1 cellular context compared by ENCODE assay signal in genomic region chr1:15848929-15849774, GRCh38.
A peak's percentile ranks its signal among the peaks of the same experiment; 100 is the strongest.
TF ChIP-seq lines count a peak whose summit lies in the region.

No MANE protein-coding gene starts in this region.

TF ChIP-seq in HepG2, 621 proteins besides CTCF, POLR2A, EP300 and RAD21 (continued from another document and continues in another):
- TF ChIP-seq NRL (CRISPR knock-in tag; IDR thresholded peaks at IDR 0.05; ENCODE audit: borderline replicate concordance) (peak; percentile 28; the same call in 1 of the 2 replicates), FOXJ3 (CRISPR knock-in tag; IDR thresholded peaks at IDR 0.05; ENCODE audit: borderline replicate concordance) (no peak), ZNF839 (CRISPR knock-in tag; IDR thresholded peaks at IDR 0.05; ENCODE audit: borderline replicate concordance) (no peak), ZNF607 (CRISPR knock-in tag; IDR thresholded peaks at IDR 0.05; ENCODE audit: borderline replicate concordance) (0 out of 2 replicates have a peak, but pooled peaks have one; percentile 16), TEAD3 (CRISPR knock-in tag; optimal IDR thresholded peaks at IDR 0.05; ENCODE audit: borderline replicate concordance) (peak; percentile 45), FLYWCH1 (CRISPR knock-in tag; IDR thresholded peaks at IDR 0.05) (no peak), SP1 (IDR thresholded peaks at IDR 0.05) (no peak), SP1 (CRISPR knock-in tag; IDR thresholded peaks at IDR 0.05) (no peak), E2F2 (CRISPR knock-in tag; IDR thresholded peaks at IDR 0.05; ENCODE audit: borderline replicate concordance) (0 out of 2 replicates have a peak, but pooled peaks have one; percentile 56), RELA (CRISPR knock-in tag; IDR thresholded peaks at IDR 0.05) (no peak), ZNF335 (CRISPR knock-in tag; IDR thresholded peaks at IDR 0.05) (no peak), ISX (CRISPR knock-in tag; conservative IDR thresholded peaks at IDR 0.05) (no peak), ZNF3 (CRISPR knock-in tag; IDR thresholded peaks at IDR 0.05) (no peak), ZBTB7A (CRISPR knock-in tag; IDR thresholded peaks at IDR 0.05) (no peak), ARID4A (CRISPR knock-in tag; IDR thresholded peaks at IDR 0.05; ENCODE audit: borderline replicate concordance) (peak; percentile 78), RNF2 (conservative IDR thresholded peaks at IDR 0.05; ENCODE audit: low read depth) (no peak), PLRG1 (conservative IDR thresholded peaks at IDR 0.05) (no peak), CEBPB (IDR thresholded peaks at IDR 0.05; ENCODE audit: borderline replicate concordance, low read depth, low read length) (no peak), FOXA1 (IDR thresholded peaks at IDR 0.05) (no peak), FOXA1 (CRISPR knock-in tag; IDR thresholded peaks at IDR 0.05) (peak; percentile 52), ZNF660 (CRISPR knock-in tag; IDR thresholded peaks at IDR 0.05; ENCODE audit: borderline replicate concordance, low read depth) (no peak), RERE (CRISPR knock-in tag; IDR thresholded peaks at IDR 0.05; ENCODE audit: low read depth) (no peak), ZNF44 (CRISPR knock-in tag; IDR thresholded peaks at IDR 0.05) (no peak), EED (CRISPR knock-in tag; IDR thresholded peaks at IDR 0.05) (no peak), FOXP1 (IDR thresholded peaks at IDR 0.05) (no peak), FOXP1 (CRISPR knock-in tag; IDR thresholded peaks at IDR 0.05) (peak; percentile 64), SIN3B (IDR thresholded peaks at IDR 0.05; ENCODE audit: low read length) (no peak), ARID2 (CRISPR knock-in tag; IDR thresholded peaks at IDR 0.05; ENCODE audit: borderline replicate concordance) (peak; percentile 62; the same call in 1 of the 2 replicates), MATR3 (CRISPR knock-in tag; IDR thresholded peaks at IDR 0.05) (no peak)
- TF ChIP-seq, protein P1, sequence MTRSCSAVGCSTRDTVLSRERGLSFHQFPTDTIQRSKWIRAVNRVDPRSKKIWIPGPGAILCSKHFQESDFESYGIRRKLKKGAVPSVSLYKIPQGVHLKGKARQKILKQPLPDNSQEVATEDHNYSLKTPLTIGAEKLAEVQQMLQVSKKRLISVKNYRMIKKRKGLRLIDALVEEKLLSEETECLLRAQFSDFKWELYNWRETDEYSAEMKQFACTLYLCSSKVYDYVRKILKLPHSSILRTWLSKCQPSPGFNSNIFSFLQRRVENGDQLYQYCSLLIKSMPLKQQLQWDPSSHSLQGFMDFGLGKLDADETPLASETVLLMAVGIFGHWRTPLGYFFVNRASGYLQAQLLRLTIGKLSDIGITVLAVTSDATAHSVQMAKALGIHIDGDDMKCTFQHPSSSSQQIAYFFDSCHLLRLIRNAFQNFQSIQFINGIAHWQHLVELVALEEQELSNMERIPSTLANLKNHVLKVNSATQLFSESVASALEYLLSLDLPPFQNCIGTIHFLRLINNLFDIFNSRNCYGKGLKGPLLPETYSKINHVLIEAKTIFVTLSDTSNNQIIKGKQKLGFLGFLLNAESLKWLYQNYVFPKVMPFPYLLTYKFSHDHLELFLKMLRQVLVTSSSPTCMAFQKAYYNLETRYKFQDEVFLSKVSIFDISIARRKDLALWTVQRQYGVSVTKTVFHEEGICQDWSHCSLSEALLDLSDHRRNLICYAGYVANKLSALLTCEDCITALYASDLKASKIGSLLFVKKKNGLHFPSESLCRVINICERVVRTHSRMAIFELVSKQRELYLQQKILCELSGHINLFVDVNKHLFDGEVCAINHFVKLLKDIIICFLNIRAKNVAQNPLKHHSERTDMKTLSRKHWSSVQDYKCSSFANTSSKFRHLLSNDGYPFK (CRISPR knock-in tag; IDR thresholded peaks at IDR 0.05; ENCODE audit: borderline replicate concordance): peak; percentile 58; the same call in 1 of the 2 replicates
- TF ChIP-seq, protein P2, sequence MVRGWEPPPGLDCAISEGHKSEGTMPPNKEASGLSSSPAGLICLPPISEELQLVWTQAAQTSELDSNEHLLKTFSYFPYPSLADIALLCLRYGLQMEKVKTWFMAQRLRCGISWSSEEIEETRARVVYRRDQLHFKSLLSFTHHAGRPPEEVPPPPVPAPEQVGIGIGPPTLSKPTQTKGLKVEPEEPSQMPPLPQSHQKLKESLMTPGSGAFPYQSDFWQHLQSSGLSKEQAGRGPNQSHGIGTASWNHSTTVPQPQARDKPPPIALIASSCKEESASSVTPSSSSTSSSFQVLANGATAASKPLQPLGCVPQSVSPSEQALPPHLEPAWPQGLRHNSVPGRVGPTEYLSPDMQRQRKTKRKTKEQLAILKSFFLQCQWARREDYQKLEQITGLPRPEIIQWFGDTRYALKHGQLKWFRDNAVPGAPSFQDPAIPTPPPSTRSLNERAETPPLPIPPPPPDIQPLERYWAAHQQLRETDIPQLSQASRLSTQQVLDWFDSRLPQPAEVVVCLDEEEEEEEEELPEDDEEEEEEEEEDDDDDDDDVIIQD (CRISPR knock-in tag; IDR thresholded peaks at IDR 0.05; ENCODE audit: low read depth): no peak
- TF ChIP-seq, protein P3, sequence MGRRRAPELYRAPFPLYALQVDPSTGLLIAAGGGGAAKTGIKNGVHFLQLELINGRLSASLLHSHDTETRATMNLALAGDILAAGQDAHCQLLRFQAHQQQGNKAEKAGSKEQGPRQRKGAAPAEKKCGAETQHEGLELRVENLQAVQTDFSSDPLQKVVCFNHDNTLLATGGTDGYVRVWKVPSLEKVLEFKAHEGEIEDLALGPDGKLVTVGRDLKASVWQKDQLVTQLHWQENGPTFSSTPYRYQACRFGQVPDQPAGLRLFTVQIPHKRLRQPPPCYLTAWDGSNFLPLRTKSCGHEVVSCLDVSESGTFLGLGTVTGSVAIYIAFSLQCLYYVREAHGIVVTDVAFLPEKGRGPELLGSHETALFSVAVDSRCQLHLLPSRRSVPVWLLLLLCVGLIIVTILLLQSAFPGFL (CRISPR knock-in tag; IDR thresholded peaks at IDR 0.05): no peak
- TF ChIP-seq, protein P4, sequence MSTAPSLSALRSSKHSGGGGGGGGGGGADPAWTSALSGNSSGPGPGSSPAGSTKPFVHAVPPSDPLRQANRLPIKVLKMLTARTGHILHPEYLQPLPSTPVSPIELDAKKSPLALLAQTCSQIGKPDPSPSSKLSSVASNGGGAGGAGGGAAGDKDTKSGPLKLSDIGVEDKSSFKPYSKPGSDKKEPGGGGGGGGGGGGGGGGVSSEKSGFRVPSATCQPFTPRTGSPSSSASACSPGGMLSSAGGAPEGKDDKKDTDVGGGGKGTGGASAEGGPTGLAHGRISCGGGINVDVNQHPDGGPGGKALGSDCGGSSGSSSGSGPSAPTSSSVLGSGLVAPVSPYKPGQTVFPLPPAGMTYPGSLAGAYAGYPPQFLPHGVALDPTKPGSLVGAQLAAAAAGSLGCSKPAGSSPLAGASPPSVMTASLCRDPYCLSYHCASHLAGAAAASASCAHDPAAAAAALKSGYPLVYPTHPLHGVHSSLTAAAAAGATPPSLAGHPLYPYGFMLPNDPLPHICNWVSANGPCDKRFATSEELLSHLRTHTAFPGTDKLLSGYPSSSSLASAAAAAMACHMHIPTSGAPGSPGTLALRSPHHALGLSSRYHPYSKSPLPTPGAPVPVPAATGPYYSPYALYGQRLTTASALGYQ (CRISPR knock-in tag; IDR thresholded peaks at IDR 0.05): 0 out of 2 replicates have a peak, but pooled peaks have one; percentile 26
- TF ChIP-seq, protein P5, sequence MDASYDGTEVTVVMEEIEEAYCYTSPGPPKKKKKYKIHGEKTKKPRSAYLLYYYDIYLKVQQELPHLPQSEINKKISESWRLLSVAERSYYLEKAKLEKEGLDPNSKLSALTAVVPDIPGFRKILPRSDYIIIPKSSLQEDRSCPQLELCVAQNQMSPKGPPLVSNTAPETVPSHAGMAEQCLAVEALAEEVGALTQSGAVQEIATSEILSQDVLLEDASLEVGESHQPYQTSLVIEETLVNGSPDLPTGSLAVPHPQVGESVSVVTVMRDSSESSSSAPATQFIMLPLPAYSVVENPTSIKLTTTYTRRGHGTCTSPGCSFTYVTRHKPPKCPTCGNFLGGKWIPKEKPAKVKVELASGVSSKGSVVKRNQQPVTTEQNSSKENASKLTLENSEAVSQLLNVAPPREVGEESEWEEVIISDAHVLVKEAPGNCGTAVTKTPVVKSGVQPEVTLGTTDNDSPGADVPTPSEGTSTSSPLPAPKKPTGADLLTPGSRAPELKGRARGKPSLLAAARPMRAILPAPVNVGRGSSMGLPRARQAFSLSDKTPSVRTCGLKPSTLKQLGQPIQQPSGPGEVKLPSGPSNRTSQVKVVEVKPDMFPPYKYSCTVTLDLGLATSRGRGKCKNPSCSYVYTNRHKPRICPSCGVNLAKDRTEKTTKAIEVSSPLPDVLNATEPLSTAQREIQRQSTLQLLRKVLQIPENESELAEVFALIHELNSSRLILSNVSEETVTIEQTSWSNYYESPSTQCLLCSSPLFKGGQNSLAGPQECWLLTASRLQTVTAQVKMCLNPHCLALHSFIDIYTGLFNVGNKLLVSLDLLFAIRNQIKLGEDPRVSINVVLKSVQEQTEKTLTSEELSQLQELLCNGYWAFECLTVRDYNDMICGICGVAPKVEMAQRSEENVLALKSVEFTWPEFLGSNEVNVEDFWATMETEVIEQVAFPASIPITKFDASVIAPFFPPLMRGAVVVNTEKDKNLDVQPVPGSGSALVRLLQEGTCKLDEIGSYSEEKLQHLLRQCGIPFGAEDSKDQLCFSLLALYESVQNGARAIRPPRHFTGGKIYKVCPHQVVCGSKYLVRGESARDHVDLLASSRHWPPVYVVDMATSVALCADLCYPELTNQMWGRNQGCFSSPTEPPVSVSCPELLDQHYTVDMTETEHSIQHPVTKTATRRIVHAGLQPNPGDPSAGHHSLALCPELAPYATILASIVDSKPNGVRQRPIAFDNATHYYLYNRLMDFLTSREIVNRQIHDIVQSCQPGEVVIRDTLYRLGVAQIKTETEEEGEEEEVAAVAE (CRISPR knock-in tag; IDR thresholded peaks at IDR 0.05; ENCODE audit: borderline replicate concordance): no peak
